12 cellular contexts compared by ENCODE assay signal in genomic region chr5:61311836-61312808, GRCh38. TPM values are rescaled to one million over a fixed set of nuclear protein-coding genes. Genes with fewer than 3 reads are reported as not detected.
DNase-seq lines count a peak whose midpoint lies in the region; ATAC-seq and TF ChIP-seq lines count a peak whose summit lies in the region.
"Had no signal": no experiment of that assay in that cellular context is flagged by ENCODE, and none has a peak within 500 bp of the region (broad histone marks: within the 10 kb centered on the region; RNA-seq: fewer than 3 reads in every experiment).

No MANE protein-coding gene starts in this region.

- no peak for ATAC-seq in HG02870 (IDR thresholded peaks at IDR 0.05; ENCODE audit: unreplicated experiment)
- ATAC-seq: psoas muscle had no signal

- H3K4me3 ChIP-seq in epithelial cell of proximal tubule (ENCODE audit: low read depth, low read length) (no peak overlapping the region), retinal pigment epithelial cell (ENCODE audit: low read length) (no peak overlapping the region)
- H3K4me3 ChIP-seq: hepatocyte, psoas muscle, tibial nerve had no signal

- in situ Hi-C loops in GM13976 (cut with MboI; ENCODE audit: low sequenced_read_pairs, unreplicated experiment): no loop called here

- TF ChIP-seq CTCF in epithelial cell of proximal tubule (conservative IDR thresholded peaks at IDR 0.05; ENCODE audit: low read depth, low read length): no peak
- TF ChIP-seq CTCF in retinal pigment epithelial cell (conservative IDR thresholded peaks at IDR 0.05; ENCODE audit: low read depth, low read length): no peak
- no peak for TF ChIP-seq CTCF in GM13976 (IDR thresholded peaks at IDR 0.05; ENCODE audit: borderline replicate concordance, control extremely low read depth, extremely low read depth, insufficient read depth, missing control alignments)

- peak; percentile 94 for DNase-seq in ELR (ENCODE audit: low read depth)
- DNase-seq in RKO (ENCODE audit: low spot score): peak; percentile 81
- peak; percentile 91 for DNase-seq in epithelial cell of proximal tubule (ENCODE audit: low read depth)
- DNase-seq in retinal pigment epithelial cell (ENCODE audit: low read depth): peak; percentile 98
- no peak for DNase-seq in stimulated activated CD4-positive, alpha-beta T cell treated with anti-CD3 and anti-CD28 coated beads, Interleukin-2, amount 100 ng/mL, for 24 hours
- DNase-seq in activated T-cell treated with anti-CD3 and anti-CD28 coated beads, Interleukin-2, amount 50 U/mL, for 1 hour: no peak
- no peak for DNase-seq in GM13976 (ENCODE audit: low spot score)
- DNase-seq: psoas muscle, SHP77 had no signal

RNA-seq across cellular contexts. Expression of gene ZSWIM6, which starts 19.9 kb away (rescaled TPM):
- total RNA-seq in epithelial cell of proximal tubule: 7.8 and 8.2 TPM in 2 replicates

Comparison
In these comparisons a context has a peak if more than half of its experiments do, and no peak if none do; other contexts are left out.
1. DNase-seq: peak in ELR (single experiment), RKO (single experiment), epithelial cell of proximal tubule (single experiment) and retinal pigment epithelial cell (single experiment); none in stimulated activated CD4-positive, alpha-beta T cell treated with anti-CD3 and anti-CD28 coated beads, Interleukin-2, amount 100 ng/mL, for 24 hours (0 of 2), activated T-cell treated with anti-CD3 and anti-CD28 coated beads, Interleukin-2, amount 50 U/mL, for 1 hour (single experiment) and GM13976 (single experiment).